Comparison of ENCODE assay signal across 2 cellular contexts in the genomic region with DNA sequence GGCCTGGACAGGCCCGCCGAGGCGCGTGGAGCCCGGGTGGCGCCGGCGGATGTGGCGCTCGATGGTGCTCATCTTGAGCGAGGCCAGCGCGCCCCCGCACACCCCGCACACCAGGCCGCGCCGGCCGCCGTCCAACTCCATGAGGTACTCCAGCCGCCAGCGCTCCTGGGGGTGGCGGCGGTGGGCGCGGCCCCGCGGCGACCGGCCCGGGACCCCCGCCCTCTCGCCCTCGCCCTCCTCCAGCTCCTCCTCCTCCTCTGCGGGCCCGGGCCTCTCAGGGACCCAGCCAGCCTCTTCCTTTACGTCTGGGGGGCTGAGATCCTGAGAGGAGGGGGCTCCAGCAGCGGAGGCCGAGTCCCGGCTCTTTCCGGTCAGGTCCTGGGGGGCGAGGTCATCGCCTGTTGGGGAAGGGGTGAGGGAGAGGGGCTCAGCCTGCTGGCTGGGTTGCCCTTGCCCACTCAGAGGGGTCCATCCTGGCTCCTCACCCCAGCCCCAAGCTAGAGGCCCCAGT.
TF ChIP-seq lines count a peak whose summit lies in the region.

No MANE protein-coding gene starts in this region.

TF ChIP-seq in GM23338, 12 proteins besides CTCF, POLR2A, EP300 and RAD21:
- no peak for TF ChIP-seq JUNB (IDR thresholded peaks at IDR 0.05; ENCODE audit: unreplicated experiment)
- no peak for TF ChIP-seq EZH2 (IDR thresholded peaks at IDR 0.05; ENCODE audit: low read depth, unreplicated experiment)
- no peak for TF ChIP-seq POLR2AphosphoS5 (IDR thresholded peaks at IDR 0.05; ENCODE audit: low read depth)
- TF ChIP-seq ZNF462 (CRISPR knock-in tag; IDR thresholded peaks at IDR 0.05), result no peak
- TF ChIP-seq STAT1 (IDR thresholded peaks at IDR 0.05; ENCODE audit: unreplicated experiment), result no peak
- no peak for TF ChIP-seq NANOG (IDR thresholded peaks at IDR 0.05; ENCODE audit: borderline replicate concordance)
- TF ChIP-seq ETS1 (IDR thresholded peaks at IDR 0.05), result no peak
- TF ChIP-seq ZNF331 (CRISPR knock-in tag; IDR thresholded peaks at IDR 0.05; ENCODE audit: low read depth), result no peak

TF ChIP-seq in liver, 16 proteins besides CTCF, POLR2A, EP300 and RAD21:
- TF ChIP-seq MAX (IDR thresholded peaks at IDR 0.05), result no peak
- no peak for TF ChIP-seq TAF1 (conservative IDR thresholded peaks at IDR 0.05)
- no peak for TF ChIP-seq EGR1 (IDR thresholded peaks at IDR 0.05; ENCODE audit: low read depth in 2 of 2)
- TF ChIP-seq RXRA (IDR thresholded peaks at IDR 0.05), result no peak
- no peak for TF ChIP-seq FOXA1 (IDR thresholded peaks at IDR 0.05)
- no peak for TF ChIP-seq SP1 (IDR thresholded peaks at IDR 0.05)
- no peak for TF ChIP-seq HNF4A (conservative IDR thresholded peaks at IDR 0.05)
- TF ChIP-seq, protein P1, sequence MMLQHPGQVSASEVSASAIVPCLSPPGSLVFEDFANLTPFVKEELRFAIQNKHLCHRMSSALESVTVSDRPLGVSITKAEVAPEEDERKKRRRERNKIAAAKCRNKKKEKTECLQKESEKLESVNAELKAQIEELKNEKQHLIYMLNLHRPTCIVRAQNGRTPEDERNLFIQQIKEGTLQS (IDR thresholded peaks at IDR 0.05), result no peak
- no peak for TF ChIP-seq GABPA (IDR thresholded peaks at IDR 0.05 in 1 of 2, conservative IDR thresholded peaks at IDR 0.05 in 1 of 2)
- no peak for TF ChIP-seq REST (IDR thresholded peaks at IDR 0.05)
